ENCODE assay signal across 10 cellular contexts in genomic region chr7:17772581-17773288, GRCh38.
DNase-seq lines count a peak whose midpoint lies in the region; TF ChIP-seq lines count a peak whose summit lies in the region.
"Had no signal": no experiment of that assay in that cellular context is flagged by ENCODE, and none has a peak within 500 bp of the region (broad histone marks: within the 10 kb centered on the region; RNA-seq: fewer than 3 reads in every experiment).

No MANE protein-coding gene starts in this region.

- no peaks in the 10 kb centered on the region for H3K79me2 ChIP-seq in KMS-11 (ENCODE audit: insufficient read depth, low read depth)
- H3K79me2 ChIP-seq in mammary epithelial cell (ENCODE audit: insufficient read depth, low read length) = no peaks in the 10 kb centered on the region

- H3K27me3 ChIP-seq in GM06990 (replicated peaks; ENCODE audit: control insufficient read depth, insufficient read depth, low read length) (no peaks in the 10 kb centered on the region), KMS-11 (ENCODE audit: insufficient read depth, low read depth) (no peaks in the 10 kb centered on the region), mammary epithelial cell (ENCODE audit: insufficient read depth, low read length) (no peaks in the 10 kb centered on the region)

- BruUV-seq in mammary epithelial cell (replicated peaks; lab: Mats Ljungman, UMichigan) = no TSS peak

- intact Hi-C loops in mammary epithelial cell (cut with micrococcal nuclease) = loop anchor here (2.0 kb wide), 1 partner anchor 168 kb away; the partner anchor contains the start of gene SNX13

- peak overlapping the region; percentile 65 for H3K27ac ChIP-seq in KMS-11
- no peak overlapping the region for H3K27ac ChIP-seq in mammary epithelial cell (ENCODE audit: insufficient read depth, low read depth, low read length)

- in situ Hi-C loops in mammary epithelial cell (cut with MboI; ENCODE audit: low sequenced_read_pairs in 2 of 2) = loop anchor here in 1 of 2 donors (25.0 kb wide), 1 partner anchor 540 kb away; no protein-coding TSS in a partner anchor

- H3K9ac ChIP-seq in KMS-11 (peak overlapping the region; percentile 2; the same call in 1 of the 2 replicates), mammary epithelial cell (ENCODE audit: insufficient read depth, low read length) (no peak overlapping the region)

- H3K36me3 ChIP-seq in GM06990 (ENCODE audit: control insufficient read depth, insufficient read depth, low read length) (no peaks in the 10 kb centered on the region), KMS-11 (ENCODE audit: insufficient read depth) (no peaks in the 10 kb centered on the region), mammary epithelial cell (ENCODE audit: insufficient read depth, low read length) (no peaks in the 10 kb centered on the region)

- H3K9me3 ChIP-seq in mammary epithelial cell (replicated peaks; ENCODE audit: insufficient read depth, low read length) = no peaks in the 10 kb centered on the region
- H3K9me3 ChIP-seq: psoas muscle had no signal

- peak; percentile 6 for DNase-seq in GM06990 (ENCODE audit: extremely low read depth, insufficient read length)
- no peak for DNase-seq in mammary epithelial cell
- peak; percentile 66 for DNase-seq in myocyte (ENCODE audit: low read depth)
- no peak for DNase-seq in ecto neural progenitor cell (ENCODE audit: low spot score)
- no peak for DNase-seq in KG1 (lab: John Stamatoyannopoulos, UW)
- no peak for DNase-seq in SIG-M5 treated with dmso at 0.1 percent for 504 hours (lab: John Stamatoyannopoulos, UW; ENCODE audit: unreplicated experiment)
- DNase-seq: activated naive CD4-positive, alpha-beta T cell treated with anti-CD3 and anti-CD28 coated beads, Interleukin-2, amount 50 U/mL, for 16 hours; NCI-H526 treated with DMSO at 0.1 percent for 48 hours; psoas muscle had no signal

- no peak overlapping the region for H3K4me3 ChIP-seq in GM06990 (replicated peaks; ENCODE audit: low read depth, low read length)
- H3K4me3 ChIP-seq in KMS-11 (IDR thresholded peaks at IDR 0.05; ENCODE audit: insufficient read depth, low read depth, low read length) = no peak overlapping the region
- H3K4me3 ChIP-seq in mammary epithelial cell (replicated peaks in 1 of 3; ENCODE audit: insufficient read depth in 1 of 3, low read depth in 2 of 3, low read length in 3 of 3) = no peak overlapping the region
- H3K4me3 ChIP-seq: psoas muscle had no signal

- H3K4me1 ChIP-seq in KMS-11 (ENCODE audit: low read depth, poor library complexity, severe bottlenecking) (peaks cover 63% of the 10 kb centered on the region), mammary epithelial cell (ENCODE audit: insufficient read depth, low read length) (peaks cover 42% of the 10 kb centered on the region)

- 51% methylated on average over 4 of the region's 4 CpGs for WGBS in mammary epithelial cell (ENCODE audit: low coverage, missing lambda C conversion rate)

- H3K4me2 ChIP-seq in KMS-11 = peak overlapping the region; percentile 82
- peak overlapping the region; percentile 31 for H3K4me2 ChIP-seq in mammary epithelial cell (ENCODE audit: insufficient read depth, low read depth, low read length)

- TF ChIP-seq CTCF in GM06990 (IDR thresholded peaks at IDR 0.05; ENCODE audit: insufficient read depth, low read length, poor library complexity, severe bottlenecking) = no peak
- TF ChIP-seq CTCF in KMS-11 (conservative IDR thresholded peaks at IDR 0.05; ENCODE audit: low read depth, low read length) = no peak
- no peak for TF ChIP-seq CTCF in mammary epithelial cell (conservative IDR thresholded peaks at IDR 0.05 in 1 of 2, IDR thresholded peaks at IDR 0.05 in 1 of 2; ENCODE audit: extremely low read depth in 1 of 2, insufficient read depth in 1 of 2, low read depth in 1 of 2, low read length in 2 of 2)

- H4K20me1 ChIP-seq in KMS-11 (ENCODE audit: insufficient read depth) (no peaks in the 10 kb centered on the region), mammary epithelial cell (ENCODE audit: insufficient read depth, low read length) (no peaks in the 10 kb centered on the region)

- CTCF ChIA-PET in mammary epithelial cell (lab: Charles Lee; ENCODE audit: low non-redundant PET) = no interaction called here

- dilution Hi-C loops in mammary epithelial cell (cut with HindIII; ENCODE audit: low sequenced_read_pairs) = no loop called here

- H2AFZ ChIP-seq in KMS-11 (ENCODE audit: low read depth) = peak overlapping the region; percentile 32; the same call in 1 of the 2 replicates
- no peak overlapping the region for H2AFZ ChIP-seq in mammary epithelial cell (ENCODE audit: low read depth, low read length)

Comparison
In these comparisons a context has a peak if more than half of its experiments do, and no peak if none do; other contexts are left out.
1. DNase-seq: peak in GM06990 (single experiment) and myocyte (single experiment); none in mammary epithelial cell (single experiment), ecto neural progenitor cell (single experiment), KG1 (single experiment) and SIG-M5 treated with dmso at 0.1 percent for 504 hours (single experiment).